In genomic region chr19:6735181-6735891, GRCh38 we compare ENCODE assay signal across 2 cellular contexts.
TF ChIP-seq lines count a peak whose summit lies in the region.

No MANE protein-coding gene starts in this region.

TF ChIP-seq in SK-N-SH, 30 proteins besides CTCF, POLR2A, EP300 and RAD21 (continued from another document):
- TF ChIP-seq, protein P1, sequence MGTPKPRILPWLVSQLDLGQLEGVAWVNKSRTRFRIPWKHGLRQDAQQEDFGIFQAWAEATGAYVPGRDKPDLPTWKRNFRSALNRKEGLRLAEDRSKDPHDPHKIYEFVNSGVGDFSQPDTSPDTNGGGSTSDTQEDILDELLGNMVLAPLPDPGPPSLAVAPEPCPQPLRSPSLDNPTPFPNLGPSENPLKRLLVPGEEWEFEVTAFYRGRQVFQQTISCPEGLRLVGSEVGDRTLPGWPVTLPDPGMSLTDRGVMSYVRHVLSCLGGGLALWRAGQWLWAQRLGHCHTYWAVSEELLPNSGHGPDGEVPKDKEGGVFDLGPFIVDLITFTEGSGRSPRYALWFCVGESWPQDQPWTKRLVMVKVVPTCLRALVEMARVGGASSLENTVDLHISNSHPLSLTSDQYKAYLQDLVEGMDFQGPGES (IDR thresholded peaks at IDR 0.05; ENCODE audit: low read depth, low read length): no peak
- TF ChIP-seq TCF12 (IDR thresholded peaks at IDR 0.05): no peak
- no peak for TF ChIP-seq SIN3A (IDR thresholded peaks at IDR 0.05; ENCODE audit: borderline replicate concordance, low read depth, low read length)
- TF ChIP-seq NRF1 (IDR thresholded peaks at IDR 0.05; ENCODE audit: low read depth, low read length): no peak
- no peak for TF ChIP-seq POLR2AphosphoS5 (IDR thresholded peaks at IDR 0.05; ENCODE audit: low read depth, low read length)
- no peak for TF ChIP-seq RXRA (IDR thresholded peaks at IDR 0.05; ENCODE audit: borderline replicate concordance, low read depth)
- TF ChIP-seq, protein P2, sequence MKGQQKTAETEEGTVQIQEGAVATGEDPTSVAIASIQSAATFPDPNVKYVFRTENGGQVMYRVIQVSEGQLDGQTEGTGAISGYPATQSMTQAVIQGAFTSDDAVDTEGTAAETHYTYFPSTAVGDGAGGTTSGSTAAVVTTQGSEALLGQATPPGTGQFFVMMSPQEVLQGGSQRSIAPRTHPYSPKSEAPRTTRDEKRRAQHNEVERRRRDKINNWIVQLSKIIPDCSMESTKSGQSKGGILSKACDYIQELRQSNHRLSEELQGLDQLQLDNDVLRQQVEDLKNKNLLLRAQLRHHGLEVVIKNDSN (IDR thresholded peaks at IDR 0.05; ENCODE audit: borderline replicate concordance, low read depth): no peak
- no peak for TF ChIP-seq NFIC (IDR thresholded peaks at IDR 0.05; ENCODE audit: borderline replicate concordance)
- no peak for TF ChIP-seq FOXJ3 (CRISPR knock-in tag; IDR thresholded peaks at IDR 0.05)
- TF ChIP-seq REST (IDR thresholded peaks at IDR 0.05; ENCODE audit: low read depth, low read length): no peak
- no peak for TF ChIP-seq SMC3 (IDR thresholded peaks at IDR 0.05; ENCODE audit: low read depth, low read length)
- no peak for TF ChIP-seq MEF2A (IDR thresholded peaks at IDR 0.05; ENCODE audit: borderline replicate concordance, low read depth)
- no peak for TF ChIP-seq USF2 (IDR thresholded peaks at IDR 0.05; ENCODE audit: borderline replicate concordance, low read depth, low read length)
- TF ChIP-seq JUND (IDR thresholded peaks at IDR 0.05): no peak
- no peak for TF ChIP-seq GATA2 (CRISPR knock-in tag; IDR thresholded peaks at IDR 0.05)
- TF ChIP-seq RCOR1 (IDR thresholded peaks at IDR 0.05; ENCODE audit: low read length): no peak
- TF ChIP-seq TEAD4 (IDR thresholded peaks at IDR 0.05; ENCODE audit: borderline replicate concordance, insufficient read depth): no peak
TF ChIP-seq in SK-N-SH: peak in this region for 0.

TF ChIP-seq in SK-N-SH treated with all-trans-retinoic acid at 6 μM for 48 hours, 23 proteins besides CTCF, POLR2A, EP300 and RAD21 (continued from another document):
- TF ChIP-seq, protein P3, sequence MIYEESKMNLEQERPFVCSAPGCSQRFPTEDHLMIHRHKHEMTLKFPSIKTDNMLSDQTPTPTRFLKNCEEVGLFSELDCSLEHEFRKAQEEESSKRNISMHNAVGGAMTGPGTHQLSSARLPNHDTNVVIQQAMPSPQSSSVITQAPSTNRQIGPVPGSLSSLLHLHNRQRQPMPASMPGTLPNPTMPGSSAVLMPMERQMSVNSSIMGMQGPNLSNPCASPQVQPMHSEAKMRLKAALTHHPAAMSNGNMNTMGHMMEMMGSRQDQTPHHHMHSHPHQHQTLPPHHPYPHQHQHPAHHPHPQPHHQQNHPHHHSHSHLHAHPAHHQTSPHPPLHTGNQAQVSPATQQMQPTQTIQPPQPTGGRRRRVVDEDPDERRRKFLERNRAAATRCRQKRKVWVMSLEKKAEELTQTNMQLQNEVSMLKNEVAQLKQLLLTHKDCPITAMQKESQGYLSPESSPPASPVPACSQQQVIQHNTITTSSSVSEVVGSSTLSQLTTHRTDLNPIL (CRISPR knock-in tag; IDR thresholded peaks at IDR 0.05; ENCODE audit: low read depth): no peak
- TF ChIP-seq ZNF70 (CRISPR knock-in tag; IDR thresholded peaks at IDR 0.05) (no peak), TSHZ2 (CRISPR knock-in tag; IDR thresholded peaks at IDR 0.05) (no peak), SNAI2 (CRISPR knock-in tag; IDR thresholded peaks at IDR 0.05) (no peak), ISL1 (CRISPR knock-in tag; IDR thresholded peaks at IDR 0.05) (no peak), POU6F1 (CRISPR knock-in tag; IDR thresholded peaks at IDR 0.05; ENCODE audit: borderline replicate concordance, low read depth) (no peak), ZFP3 (CRISPR knock-in tag; IDR thresholded peaks at IDR 0.05) (no peak), TOX (CRISPR knock-in tag; IDR thresholded peaks at IDR 0.05; ENCODE audit: borderline replicate concordance) (no peak), GLIS3 (CRISPR knock-in tag; IDR thresholded peaks at IDR 0.05) (no peak), RARB (CRISPR knock-in tag; IDR thresholded peaks at IDR 0.05) (no peak), TCF4 (CRISPR knock-in tag; IDR thresholded peaks at IDR 0.05; ENCODE audit: borderline replicate concordance) (no peak), CSRNP3 (CRISPR knock-in tag; IDR thresholded peaks at IDR 0.05) (no peak)
TF ChIP-seq in SK-N-SH treated with all-trans-retinoic acid at 6 μM for 48 hours: peak in this region for 0.
